ENCODE assay signal across 12 cellular contexts in the genomic region with DNA sequence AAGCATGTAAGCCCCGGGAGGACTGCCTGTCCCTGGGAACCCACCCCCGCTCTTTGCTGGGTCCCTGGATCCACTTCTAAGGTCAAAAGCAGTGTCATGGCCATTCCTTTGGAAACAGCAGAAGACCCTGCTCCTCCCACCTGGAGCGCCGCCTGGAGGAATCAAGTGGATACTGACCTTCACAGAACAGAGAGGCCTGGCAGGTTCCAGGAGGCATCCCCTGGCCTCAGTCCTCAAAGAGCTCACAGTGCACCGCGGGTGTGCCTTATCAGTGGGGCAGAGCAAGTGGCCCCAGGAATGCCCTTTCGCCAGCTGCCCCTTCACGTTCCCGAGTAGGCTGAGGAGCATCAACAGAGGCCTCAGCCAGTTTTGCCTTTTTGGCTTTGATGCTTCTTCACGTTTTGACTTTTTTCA. TPM values are rescaled to one million over a fixed set of nuclear protein-coding genes. Genes with fewer than 3 reads are reported as not detected.
DNase-seq lines count a peak whose midpoint lies in the region; ATAC-seq and TF ChIP-seq lines count a peak whose summit lies in the region.
"Had no signal": no experiment of that assay in that cellular context is flagged by ENCODE, and none has a peak within 500 bp of the region (broad histone marks: within the 10 kb centered on the region; RNA-seq: fewer than 3 reads in every experiment).

No MANE protein-coding gene starts in this region.

- no peaks in the 10 kb centered on the region for H3K9me2 ChIP-seq in PC-9 (ENCODE audit: insufficient read depth)

- H3K9me3 ChIP-seq in PC-9 (ENCODE audit: insufficient read depth, low read depth): no peaks in the 10 kb centered on the region
- H3K9me3 ChIP-seq: left ventricle myocardium inferior had no signal

- no peaks in the 10 kb centered on the region for H3K36me3 ChIP-seq in PC-9 (ENCODE audit: low read depth)

- no peaks in the 10 kb centered on the region for H3K27me3 ChIP-seq in PC-9 (ENCODE audit: insufficient read depth, low read depth)

- ATAC-seq in GM18867 (IDR thresholded peaks at IDR 0.05; ENCODE audit: unreplicated experiment): no peak
- ATAC-seq: sciatic nerve had no signal

- CTCF ChIA-PET in PC-9 (lab: Charles Lee): interaction anchor here (0.7 to 1.9 kb wide), 3 partner anchors 27 to 41 kb away, joined by 3 to 8 read pairs (median 3); a partner anchor contains a TSS

- no peak overlapping the region for H3K4me3 ChIP-seq in PC-9
- no peak overlapping the region for H3K4me3 ChIP-seq in fibroblast of pulmonary artery (replicated peaks; ENCODE audit: low read depth, low read length)
- H3K4me3 ChIP-seq: left ventricle myocardium inferior had no signal

- H3F3A ChIP-seq in PC-9 (ENCODE audit: insufficient read depth, low read depth): no peaks in the 10 kb centered on the region

- H3K4me1 ChIP-seq in PC-9 (replicated peaks; ENCODE audit: insufficient read depth): no peaks in the 10 kb centered on the region

- intact Hi-C loops in PC-9 (cut with micrococcal nuclease; ENCODE audit: unreplicated experiment): loop anchor here (1.0 kb wide), 1 partner anchor 32 kb away; no protein-coding TSS in a partner anchor

- no peak overlapping the region for H2AFZ ChIP-seq in PC-9

- POLR2A ChIA-PET in PC-9 (lab: Charles Lee; ENCODE audit: unreplicated experiment): interaction anchor here (0.6 kb wide), 2 partner anchors 25 to 417 kb away, joined by 3 to 26 read pairs; no protein-coding TSS in a partner anchor

- BruUV-seq in PC-9 (replicated peaks; lab: Mats Ljungman, UMichigan): no TSS peak

- TF ChIP-seq CTCF in 22Rv1 (IDR thresholded peaks at IDR 0.05) (peak; percentile 75), GM12872 (IDR thresholded peaks at IDR 0.05; ENCODE audit: insufficient read depth, low read depth, low read length) (peak; percentile 18; the same call in 1 of the 3 replicates), PC-9 (conservative IDR thresholded peaks at IDR 0.05) (peak; percentile 61), fibroblast of pulmonary artery (IDR thresholded peaks at IDR 0.05; ENCODE audit: low read length, missing control alignments) (peak; percentile 25)

- no peak overlapping the region for H3K4me2 ChIP-seq in PC-9

- H3K27ac ChIP-seq in 22Rv1 (no peak overlapping the region), PC-9 (no peak overlapping the region)
- H3K27ac ChIP-seq: left ventricle myocardium inferior had no signal

- no peaks in the 10 kb centered on the region for H3K79me2 ChIP-seq in PC-9 (ENCODE audit: low read depth)

- no peaks in the 10 kb centered on the region for H4K20me1 ChIP-seq in PC-9 (ENCODE audit: insufficient read depth)

- DNase-seq in PC-9 (peak in 1 of 2 experiments; percentile 34), fibroblast of pulmonary artery (ENCODE audit: low read depth) (no peak), Ammon's horn (ENCODE audit: low spot score) (no peak)
- no peak for DNase-seq in stimulated activated CD4-positive, alpha-beta T cell treated with anti-CD3 and anti-CD28 coated beads, Interleukin-1b, Interleukin-23, amount 100 ng/mL, for 48 hours
- no peak for DNase-seq in stimulated activated CD4-positive, alpha-beta T cell treated with anti-CD3 and anti-CD28 coated beads, Interleukin-4, amount 100 ng/mL, for 24 hours
- DNase-seq: left ventricle myocardium inferior; NCI-H187; stimulated activated naive CD4-positive, alpha-beta T cell treated with Interleukin-2 at 50 U/mL for 16 hours had no signal

RNA-seq across cellular contexts. Expression of a gene that starts 11.1 kb away (rescaled TPM):
- 46.1 and 57.8 TPM in 2 replicates for total RNA-seq in PC-9 (2021)

RNA-seq across cellular contexts. Expression of a gene that starts 40.8 kb away (rescaled TPM):
- total RNA-seq in PC-9 (2021): 69.2 and 93.5 TPM in 2 replicates

RNA-seq across cellular contexts. Expression of a gene that starts 45.6 kb away (rescaled TPM):
- 70.4 and 87.6 TPM in 2 replicates for total RNA-seq in PC-9 (2021)

Comparison
In these comparisons a context has a peak if more than half of its experiments do, and no peak if none do; other contexts are left out.
1. CTCF ChIP-seq: peak in every context shown above with its lines; median percentile 75 in 22Rv1; 61 in PC-9; 25 in fibroblast of pulmonary artery; 18 in GM12872.